1 cellular context compared by ENCODE assay signal in the genomic region with DNA sequence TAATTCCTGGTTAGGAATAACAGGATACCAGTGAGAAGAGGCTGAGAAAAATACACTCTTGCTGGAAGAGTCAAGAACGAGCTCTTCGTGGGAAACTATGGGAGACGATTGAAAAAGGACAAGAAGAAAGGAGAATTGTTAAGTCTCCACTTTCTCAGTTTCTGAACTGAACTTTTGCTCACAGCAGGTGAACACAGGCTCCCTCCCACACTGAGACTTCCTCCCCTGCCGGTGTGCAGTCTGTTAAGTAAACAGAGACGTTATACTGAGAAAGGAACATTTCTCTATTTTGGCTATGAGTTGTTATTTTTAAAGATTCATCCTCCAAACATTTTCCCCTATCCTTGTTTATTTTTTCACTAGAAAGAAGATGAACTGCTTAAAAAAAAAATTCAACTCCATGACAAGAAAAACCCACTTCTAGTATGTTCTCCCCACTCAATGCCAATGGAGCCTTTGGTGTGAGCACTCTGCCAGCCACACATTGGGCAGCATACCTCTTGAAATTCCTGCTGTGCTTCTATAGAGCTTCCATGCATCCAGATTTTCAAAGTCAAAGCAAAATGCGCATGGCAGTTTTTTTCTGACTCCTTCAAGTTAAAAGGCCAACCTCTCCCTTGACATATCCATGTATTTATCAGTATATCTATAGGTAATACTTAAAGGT.
TF ChIP-seq lines count a peak whose summit lies in the region.

No MANE protein-coding gene starts in this region.

TF ChIP-seq in GM12878, 131 proteins besides CTCF, POLR2A, EP300 and RAD21 (continued from another document):
- TF ChIP-seq, protein P1, sequence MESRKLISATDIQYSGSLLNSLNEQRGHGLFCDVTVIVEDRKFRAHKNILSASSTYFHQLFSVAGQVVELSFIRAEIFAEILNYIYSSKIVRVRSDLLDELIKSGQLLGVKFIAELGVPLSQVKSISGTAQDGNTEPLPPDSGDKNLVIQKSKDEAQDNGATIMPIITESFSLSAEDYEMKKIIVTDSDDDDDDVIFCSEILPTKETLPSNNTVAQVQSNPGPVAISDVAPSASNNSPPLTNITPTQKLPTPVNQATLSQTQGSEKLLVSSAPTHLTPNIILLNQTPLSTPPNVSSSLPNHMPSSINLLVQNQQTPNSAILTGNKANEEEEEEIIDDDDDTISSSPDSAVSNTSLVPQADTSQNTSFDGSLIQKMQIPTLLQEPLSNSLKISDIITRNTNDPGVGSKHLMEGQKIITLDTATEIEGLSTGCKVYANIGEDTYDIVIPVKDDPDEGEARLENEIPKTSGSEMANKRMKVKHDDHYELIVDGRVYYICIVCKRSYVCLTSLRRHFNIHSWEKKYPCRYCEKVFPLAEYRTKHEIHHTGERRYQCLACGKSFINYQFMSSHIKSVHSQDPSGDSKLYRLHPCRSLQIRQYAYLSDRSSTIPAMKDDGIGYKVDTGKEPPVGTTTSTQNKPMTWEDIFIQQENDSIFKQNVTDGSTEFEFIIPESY (IDR thresholded peaks at IDR 0.05): no peak
- TF ChIP-seq MYC (IDR thresholded peaks at IDR 0.05; ENCODE audit: insufficient read depth, insufficient read length, insufficient replicate concordance, low read length, severe bottlenecking): no peak
- no peak for TF ChIP-seq ZZZ3 (IDR thresholded peaks at IDR 0.05; ENCODE audit: control insufficient read depth, insufficient read length, low read depth)
- no peak for TF ChIP-seq PAX5 (IDR thresholded peaks at IDR 0.05; ENCODE audit: borderline replicate concordance, low read depth, low read length)
- TF ChIP-seq, protein P2, sequence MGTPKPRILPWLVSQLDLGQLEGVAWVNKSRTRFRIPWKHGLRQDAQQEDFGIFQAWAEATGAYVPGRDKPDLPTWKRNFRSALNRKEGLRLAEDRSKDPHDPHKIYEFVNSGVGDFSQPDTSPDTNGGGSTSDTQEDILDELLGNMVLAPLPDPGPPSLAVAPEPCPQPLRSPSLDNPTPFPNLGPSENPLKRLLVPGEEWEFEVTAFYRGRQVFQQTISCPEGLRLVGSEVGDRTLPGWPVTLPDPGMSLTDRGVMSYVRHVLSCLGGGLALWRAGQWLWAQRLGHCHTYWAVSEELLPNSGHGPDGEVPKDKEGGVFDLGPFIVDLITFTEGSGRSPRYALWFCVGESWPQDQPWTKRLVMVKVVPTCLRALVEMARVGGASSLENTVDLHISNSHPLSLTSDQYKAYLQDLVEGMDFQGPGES (IDR thresholded peaks at IDR 0.05): no peak
